ENCODE assay signal across 8 cellular contexts in genomic region chr2:160994141-160995002, GRCh38.
DNase-seq lines count a peak whose midpoint lies in the region; ATAC-seq and TF ChIP-seq lines count a peak whose summit lies in the region.

No MANE protein-coding gene starts in this region.

- H2AFZ ChIP-seq in HCT116 (ENCODE audit: low read depth, low read length, poor library complexity, severe bottlenecking) (peak overlapping the region; percentile 95), MM.1S (ENCODE audit: low read length) (peak overlapping the region; percentile 24; the same call in 1 of the 2 replicates), trophoblast cell (ENCODE audit: insufficient read depth, low read length, poor library complexity) (no peak overlapping the region)

- intact Hi-C loops in HCT116 (cut with micrococcal nuclease): loop anchor here (1.0 to 10.0 kb wide), 5 partner anchors 560 to 907 kb away; no protein-coding TSS in a partner anchor
- intact Hi-C loops in activated naive CD4-positive, alpha-beta T cell treated with anti-CD3 and anti-CD28 coated beads for 36 hours (cut with micrococcal nuclease): loop anchor here (1.0 to 5.0 kb wide), 11 partner anchors 24 to 884 kb away; no protein-coding TSS in a partner anchor
- intact Hi-C loops in upper lobe of right lung (cut with DNase I): no loop called here

- H3K79me1 ChIP-seq in trophoblast cell (ENCODE audit: low read length): peaks cover 2% of the 10 kb centered on the region

- H3K4ac ChIP-seq in trophoblast cell (ENCODE audit: low read depth, low read length): no peak overlapping the region

- H3K79me2 ChIP-seq in HCT116 (ENCODE audit: insufficient read depth, low read length): no peaks in the 10 kb centered on the region
- H3K79me2 ChIP-seq in MM.1S (ENCODE audit: low read length): no peaks in the 10 kb centered on the region
- H3K79me2 ChIP-seq in trophoblast cell (ENCODE audit: control insufficient read depth, insufficient read depth, low read length, poor library complexity): no peaks in the 10 kb centered on the region

- POLR2A ChIA-PET in GM10248 (lab: Yijun Ruan, JAX): interaction anchor here (0.6 kb wide), 1 partner anchor 122 kb away, joined by 6 read pairs; no protein-coding TSS in a partner anchor
- POLR2A ChIA-PET in HCT116 (lab: Charles Lee): interaction anchor here (1.0 kb wide), 1 partner anchor 753 kb away, joined by 3 read pairs; no protein-coding TSS in a partner anchor

- no CpG with 5 or more reads among the region's 16 CpGs for WGBS in trophoblast cell (ENCODE audit: extremely low coverage, insufficient coverage, insufficient read length)

- H3K4me2 ChIP-seq in HCT116 (ENCODE audit: low read length) (peak overlapping the region; percentile 48), MM.1S (ENCODE audit: low read depth, low read length) (peak overlapping the region; percentile 42; the same call in 1 of the 2 replicates), trophoblast cell (ENCODE audit: low read length) (no peak overlapping the region)

- H3K23ac ChIP-seq in trophoblast cell (ENCODE audit: low read length): no peak overlapping the region

- RAD21 ChIA-PET in HCT116 (lab: Charles Lee; ENCODE audit: low non-redundant PET in 1 of 2, low total read pairs in 2 of 2, uncharacterized antibody in 2 of 2, unreplicated experiment in 2 of 2): interaction anchor here (0.8 to 1.8 kb wide), 6 partner anchors 23 to 885 kb away, joined by 3 to 10 read pairs (median 4); no protein-coding TSS in a partner anchor

- peak; percentile 81 for TF ChIP-seq CTCF in GM10248 (IDR thresholded peaks at IDR 0.05; ENCODE audit: control extremely low read depth, extremely low read depth, low read depth, missing control alignments)
- TF ChIP-seq CTCF in HCT116 (IDR thresholded peaks at IDR 0.05 in 2 of 3, conservative IDR thresholded peaks at IDR 0.05 in 1 of 3; ENCODE audit: borderline replicate concordance in 1 of 3, insufficient read depth in 1 of 3, low read depth in 2 of 3, low read length in 2 of 3): peak; percentile 76 to 83 (median 76); a peak in 5 of 6 replicates
- TF ChIP-seq CTCF in MM.1S (IDR thresholded peaks at IDR 0.05; ENCODE audit: low read length): peak; percentile 86
- TF ChIP-seq CTCF in upper lobe of right lung (IDR thresholded peaks at IDR 0.05): peak; percentile 84

- no peak overlapping the region for H2BK5ac ChIP-seq in trophoblast cell (ENCODE audit: low read depth, low read length, poor library complexity)

- no peak overlapping the region for H4K8ac ChIP-seq in trophoblast cell (ENCODE audit: low read depth, low read length)

- no peak for TF ChIP-seq POLR2A in HCT116 (IDR thresholded peaks at IDR 0.05; ENCODE audit: borderline replicate concordance, extremely low read depth, insufficient read depth, insufficient read length)

- H3K14ac ChIP-seq in trophoblast cell (ENCODE audit: low read length): no peak overlapping the region

- H3K9me2 ChIP-seq in HCT116 (ENCODE audit: insufficient read depth) (no peaks in the 10 kb centered on the region), MM.1S (replicated peaks; ENCODE audit: insufficient read depth, low read length) (no peaks in the 10 kb centered on the region)

- in situ Hi-C loops in SK-MEL-5 (cut with HindIII; ENCODE audit: low pct_unique_long_range_greater_than_20kb, low sequenced_read_pairs): no loop called here

- H3K9ac ChIP-seq in HCT116 (ENCODE audit: low read length) (no peak overlapping the region), MM.1S (ENCODE audit: low read length) (no peak overlapping the region), trophoblast cell (ENCODE audit: low read length) (no peak overlapping the region)

- no TSS peak for BruUV-seq in HCT116 (replicated peaks; lab: Mats Ljungman, UMichigan)

- no peak overlapping the region for H4K12ac ChIP-seq in trophoblast cell (ENCODE audit: low read depth, low read length)

- H3K4me1 Mint-ChIP-seq in activated naive CD4-positive, alpha-beta T cell treated with anti-CD3 and anti-CD28 coated beads for 36 hours (ENCODE audit: low read depth): peaks cover 7% of the 10 kb centered on the region

- CTCF ChIA-PET in GM10248 (lab: Yijun Ruan, JAX): interaction anchor here (0.7 to 5.6 kb wide), 31 partner anchors 9 to 909 kb away, joined by 3 to 39 read pairs (median 4); no protein-coding TSS in a partner anchor
- CTCF ChIA-PET in HCT116 (lab: Charles Lee): interaction anchor here (0.7 to 4.1 kb wide), 18 partner anchors 9 to 884 kb away, joined by 3 to 32 read pairs (median 4); no protein-coding TSS in a partner anchor
- CTCF ChIA-PET in activated naive CD4-positive, alpha-beta T cell treated with anti-CD3 and anti-CD28 coated beads for 36 hours (lab: Charles Lee): interaction anchor here (0.6 to 4.1 kb wide), 28 partner anchors 10 to 965 kb away, joined by 3 to 38 read pairs (median 4); no protein-coding TSS in a partner anchor

- H3K36me3 Mint-ChIP-seq in activated naive CD4-positive, alpha-beta T cell treated with anti-CD3 and anti-CD28 coated beads for 36 hours (ENCODE audit: low read depth): no peaks in the 10 kb centered on the region

- H3K27ac ChIP-seq in HCT116 (ENCODE audit: low read depth, low read length) (no peak overlapping the region), MM.1S (ENCODE audit: low read length) (no peak overlapping the region), trophoblast cell (ENCODE audit: low read depth, low read length) (no peak overlapping the region), upper lobe of right lung (no peak overlapping the region)

- H3K9me3 Mint-ChIP-seq in activated naive CD4-positive, alpha-beta T cell treated with anti-CD3 and anti-CD28 coated beads for 36 hours: no peaks in the 10 kb centered on the region

- peak; percentile 95 for ATAC-seq in HCT116
- ATAC-seq in upper lobe of right lung: peak; percentile 98

- peaks cover 2 to 5% of the 10 kb centered on the region in 2 experiments; a peak in 2 of 4 replicates for H3K4me1 ChIP-seq in HCT116 (ENCODE audit: control insufficient read depth in 1 of 2, insufficient read depth in 2 of 2, low read length in 2 of 2)
- H3K4me1 ChIP-seq in MM.1S (ENCODE audit: low read length): no peaks in the 10 kb centered on the region
- peaks cover 0 to 5% of the 10 kb centered on the region in 2 experiments for H3K4me1 ChIP-seq in trophoblast cell (ENCODE audit: control insufficient read depth in 1 of 2, insufficient read depth in 2 of 2, low read length in 2 of 2)
- H3K4me1 ChIP-seq in upper lobe of right lung: peaks cover 3% of the 10 kb centered on the region

- H2BK12ac ChIP-seq in trophoblast cell (ENCODE audit: low read length): no peak overlapping the region

- DNase-seq in GM10248 (ENCODE audit: extremely low spot score) (peak; percentile 46), HCT116 (ENCODE audit: low read depth, low spot score) (peak; percentile 66), MM.1S (peak; percentile 85), SK-MEL-5 (ENCODE audit: low read depth, low spot score) (peak; percentile 85), glomerular endothelial cell (ENCODE audit: extremely low read depth, low read depth, low spot score) (peak; percentile 64), trophoblast cell (peak; percentile 83 to 94), upper lobe of right lung (no peak)
- DNase-seq in activated naive CD4-positive, alpha-beta T cell treated with anti-CD3 and anti-CD28 coated beads for 36 hours: peak; percentile 89

- TF ChIP-seq RAD21 in HCT116 (IDR thresholded peaks at IDR 0.05; ENCODE audit: low read depth): peak; percentile 94

- H3K9me3 ChIP-seq in HCT116 (ENCODE audit: control insufficient read depth in 1 of 2, insufficient read depth in 1 of 2, low read depth in 1 of 2, low read length in 2 of 2) (no peaks in the 10 kb centered on the region), MM.1S (replicated peaks; ENCODE audit: insufficient read depth, low read length) (no peaks in the 10 kb centered on the region), trophoblast cell (ENCODE audit: insufficient read depth, low read depth, low read length) (no peaks in the 10 kb centered on the region), upper lobe of right lung (no peaks in the 10 kb centered on the region)

- no peaks in the 10 kb centered on the region for H3K36me3 ChIP-seq in HCT116 (ENCODE audit: control insufficient read depth in 1 of 2, insufficient read depth in 2 of 2, low read length in 2 of 2)
- H3K36me3 ChIP-seq in MM.1S (replicated peaks; ENCODE audit: insufficient read depth, low read length): no peaks in the 10 kb centered on the region
- H3K36me3 ChIP-seq in trophoblast cell (ENCODE audit: control insufficient read depth in 1 of 2, insufficient read depth in 2 of 2, low read length in 2 of 2): no peaks in the 10 kb centered on the region
- no peaks in the 10 kb centered on the region for H3K36me3 ChIP-seq in upper lobe of right lung

- no peak overlapping the region for H2AK5ac ChIP-seq in trophoblast cell (ENCODE audit: low read length)

- H3F3A ChIP-seq in MM.1S (ENCODE audit: insufficient read depth, low read length): no peaks in the 10 kb centered on the region

- H4K91ac ChIP-seq in trophoblast cell (ENCODE audit: low read depth, low read length): peak overlapping the region; percentile 19

- H3K4me3 ChIP-seq in HCT116 (replicated peaks in 1 of 2; ENCODE audit: low read depth in 1 of 2, low read length in 2 of 2): no peak overlapping the region
- H3K4me3 ChIP-seq in MM.1S (ENCODE audit: low read length): no peak overlapping the region
- no peak overlapping the region for H3K4me3 ChIP-seq in trophoblast cell (ENCODE audit: low read depth, low read length)
- H3K4me3 ChIP-seq in upper lobe of right lung: peak overlapping the region; percentile 14

- no peaks in the 10 kb centered on the region for H4K20me1 ChIP-seq in HCT116 (ENCODE audit: insufficient read depth)
- H4K20me1 ChIP-seq in MM.1S (ENCODE audit: insufficient read depth, low read length): no peaks in the 10 kb centered on the region

- no peaks in the 10 kb centered on the region for H3K27me3 Mint-ChIP-seq in activated naive CD4-positive, alpha-beta T cell treated with anti-CD3 and anti-CD28 coated beads for 36 hours (ENCODE audit: low read depth)

- H3K27ac Mint-ChIP-seq in activated naive CD4-positive, alpha-beta T cell treated with anti-CD3 and anti-CD28 coated beads for 36 hours: no peak overlapping the region

- H3K18ac ChIP-seq in trophoblast cell (ENCODE audit: low read length): no peak overlapping the region

- no peak overlapping the region for H3K4me3 Mint-ChIP-seq in activated naive CD4-positive, alpha-beta T cell treated with anti-CD3 and anti-CD28 coated beads for 36 hours

- no peak overlapping the region for H2BK120ac ChIP-seq in trophoblast cell (ENCODE audit: insufficient read depth, low read length, poor library complexity)

- no peaks in the 10 kb centered on the region for H3K27me3 ChIP-seq in HCT116 (ENCODE audit: insufficient read depth, low read length)
- H3K27me3 ChIP-seq in MM.1S (replicated peaks; ENCODE audit: insufficient read depth, low read length): no peaks in the 10 kb centered on the region
- H3K27me3 ChIP-seq in trophoblast cell (ENCODE audit: insufficient read depth, low read length): no peaks in the 10 kb centered on the region
- no peaks in the 10 kb centered on the region for H3K27me3 ChIP-seq in upper lobe of right lung

TF ChIP-seq in HCT116, 20 proteins besides CTCF, POLR2A, EP300 and RAD21:
- TF ChIP-seq CBX3 (IDR thresholded peaks at IDR 0.05; ENCODE audit: low read depth): 0 out of 2 replicates have a peak, but pooled peaks have one; percentile 52
- no peak for TF ChIP-seq ZNF274 (IDR thresholded peaks at IDR 0.05; ENCODE audit: low read depth, low read length)
- TF ChIP-seq YY1 (IDR thresholded peaks at IDR 0.05; ENCODE audit: extremely low read depth, insufficient replicate concordance, low read depth, low read length): peak; percentile 53
